8 cellular contexts compared by ENCODE assay signal in genomic region chr18:62028715-62029114, GRCh38.
"Had no signal": no experiment of that assay in that cellular context is flagged by ENCODE, and none has a peak within 500 bp of the region (broad histone marks: within the 10 kb centered on the region; RNA-seq: fewer than 3 reads in every experiment).

No MANE protein-coding gene starts in this region.

- H2AFZ ChIP-seq: GM23248 had no signal

- H3K27ac ChIP-seq: GM23248 had no signal

- H3K4me3 ChIP-seq: GM23248, HAP-1, K562 had no signal

- H3K9me3 ChIP-seq: HAP-1 had no signal

- H3K9ac ChIP-seq: GM23248 had no signal

- FAIRE-seq: HTR-8/SVneo, K562 had no signal

- H3K36me3 ChIP-seq: HAP-1 had no signal

- H3K9me3 Mint-ChIP-seq: HFFc6 had no signal

- DNase-seq: GM23248, H7, HFFc6, IMR-90 had no signal

- ATAC-seq: HCT116, K562 had no signal
